In the genomic region with DNA sequence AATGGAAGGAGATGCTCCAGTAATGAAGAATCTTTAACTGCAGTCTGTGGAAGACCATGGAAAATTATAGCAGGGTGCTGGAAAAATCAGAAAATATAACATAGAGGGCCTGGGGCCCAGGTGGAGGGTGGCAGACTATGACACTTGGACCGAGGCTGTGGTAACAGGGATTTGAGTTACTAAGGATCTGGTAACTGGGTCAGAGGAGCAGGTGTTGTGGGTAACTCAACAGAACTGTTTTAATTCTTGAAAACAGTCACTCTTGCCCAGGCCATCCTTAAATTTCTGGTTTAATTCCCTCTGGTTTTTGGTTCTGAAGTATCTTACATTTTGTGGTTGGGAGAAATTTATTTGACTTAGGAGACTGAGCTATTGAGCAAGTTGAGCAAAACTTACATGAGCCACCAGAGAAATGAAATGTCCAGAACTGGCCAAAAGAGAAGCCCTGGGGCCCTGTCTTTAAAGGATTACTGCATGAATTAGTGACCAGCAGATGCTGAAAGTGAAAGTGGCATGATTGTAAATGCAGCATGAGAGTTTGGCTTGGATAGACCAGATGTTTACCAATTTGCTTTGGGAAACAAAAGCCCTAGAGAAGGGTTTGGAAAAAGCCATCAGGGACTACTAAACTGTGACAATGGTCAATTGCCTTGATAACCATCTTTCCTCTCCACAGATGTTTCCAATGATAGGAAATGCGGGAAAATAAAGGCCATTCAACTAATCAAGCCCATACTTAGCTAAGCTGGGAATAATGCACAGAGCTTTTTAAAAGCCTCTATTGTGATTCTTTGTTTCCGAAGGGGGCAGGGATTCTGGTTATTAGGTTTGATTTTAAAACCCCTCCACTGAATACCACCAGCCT, we compare ENCODE assay signal across 11 cellular contexts.
DNase-seq lines count a peak whose midpoint lies in the region; ATAC-seq and TF ChIP-seq lines count a peak whose summit lies in the region.
"Had no signal": no experiment of that assay in that cellular context is flagged by ENCODE, and none has a peak within 500 bp of the region (broad histone marks: within the 10 kb centered on the region; RNA-seq: fewer than 3 reads in every experiment).

No MANE protein-coding gene starts in this region.

- H4K8ac ChIP-seq in neuronal stem cell (ENCODE audit: low read depth, low read length) = no peak overlapping the region

- no CpG with 5 or more reads among the region's 3 CpGs for WGBS in neuronal stem cell (ENCODE audit: extremely low coverage in 2 of 2, insufficient read length in 2 of 2, insufficient replicate concordance in 1 of 2), 2 donors

- H3K9me3 ChIP-seq in MM.1S (replicated peaks; ENCODE audit: insufficient read depth, low read length) = no peaks in the 10 kb centered on the region
- H3K9me3 ChIP-seq in fibroblast of lung (ENCODE audit: control insufficient read depth, insufficient read depth, low read depth, low read length) = no peaks in the 10 kb centered on the region
- no peaks in the 10 kb centered on the region for H3K9me3 ChIP-seq in neuronal stem cell (replicated peaks in 1 of 2; ENCODE audit: control insufficient read depth in 2 of 2, insufficient read depth in 1 of 2, low read depth in 1 of 2, low read length in 2 of 2)

- H3K27me3 ChIP-seq in MM.1S (replicated peaks; ENCODE audit: insufficient read depth, low read length) (no peaks in the 10 kb centered on the region), fibroblast of lung (ENCODE audit: control insufficient read depth, insufficient read depth, low read length) (no peaks in the 10 kb centered on the region), neuronal stem cell (ENCODE audit: control insufficient read depth in 3 of 3, insufficient read depth in 3 of 3, low read depth in 1 of 3, low read length in 3 of 3) (no peaks in the 10 kb centered on the region)

- no peak for ATAC-seq in HG02981 (IDR thresholded peaks at IDR 0.05; ENCODE audit: unreplicated experiment)
- ATAC-seq: stimulated activated memory B cell treated with anti-CD40 and anti-IgM and Interleukin-4, amounts not matched to agents 10 μg/mL and 1 μg/mL and 100 μg/mL, for 72 hours had no signal

- H2BK120ac ChIP-seq in neuronal stem cell (ENCODE audit: low read depth, low read length) = no peak overlapping the region

- no peak overlapping the region for H2BK15ac ChIP-seq in neuronal stem cell (ENCODE audit: low read length)

- H4K20me1 ChIP-seq in MM.1S (ENCODE audit: insufficient read depth, low read length) = no peaks in the 10 kb centered on the region
- H4K20me1 ChIP-seq in fibroblast of lung (ENCODE audit: control insufficient read depth, extremely low read depth, insufficient read depth, low read length) = no peaks in the 10 kb centered on the region

- H3K4me3 ChIP-seq in MM.1S (ENCODE audit: low read length) = no peak overlapping the region
- H3K4me3 ChIP-seq in fibroblast of lung (replicated peaks in 1 of 4; ENCODE audit: control extremely low read depth in 1 of 4, insufficient read depth in 1 of 4, low read depth in 3 of 4, low read length in 4 of 4) = no peak overlapping the region
- no peak overlapping the region for H3K4me3 ChIP-seq in neuronal stem cell (ENCODE audit: low read length in 2 of 2)

- no peaks in the 10 kb centered on the region for H3K79me2 ChIP-seq in MM.1S (ENCODE audit: low read length)
- H3K79me2 ChIP-seq in fibroblast of lung (ENCODE audit: control insufficient read depth, insufficient read depth, low read length) = no peaks in the 10 kb centered on the region

- H3K27ac ChIP-seq in MM.1S (ENCODE audit: low read length) (no peak overlapping the region), fibroblast of lung (ENCODE audit: insufficient read depth, low read length) (no peak overlapping the region), neuronal stem cell (replicated peaks; ENCODE audit: low read length) (no peak overlapping the region)

- no peak overlapping the region for H2BK5ac ChIP-seq in neuronal stem cell (ENCODE audit: low read length)

- H3K18ac ChIP-seq in neuronal stem cell (ENCODE audit: low read length) = no peak overlapping the region

- no peaks in the 10 kb centered on the region for H3K79me1 ChIP-seq in neuronal stem cell (ENCODE audit: low read depth, low read length)

- no peaks in the 10 kb centered on the region for H3F3A ChIP-seq in MM.1S (ENCODE audit: insufficient read depth, low read length)

- no peak overlapping the region for H3K14ac ChIP-seq in neuronal stem cell (ENCODE audit: low read length)

- H3K4ac ChIP-seq in neuronal stem cell (ENCODE audit: low read length) = no peak overlapping the region

- no peak overlapping the region for H4K91ac ChIP-seq in neuronal stem cell (ENCODE audit: low read depth, low read length, poor library complexity)

- H3K23ac ChIP-seq in neuronal stem cell (ENCODE audit: low read depth, low read length, poor library complexity) = no peak overlapping the region

- H3K4me1 ChIP-seq in MM.1S (ENCODE audit: low read length) (no peaks in the 10 kb centered on the region), fibroblast of lung (ENCODE audit: control insufficient read depth, extremely low read depth, insufficient read depth, low read length) (peaks cover 14% of the 10 kb centered on the region), neuronal stem cell (ENCODE audit: control insufficient read depth in 2 of 2, insufficient read depth in 1 of 2, low read depth in 1 of 2, low read length in 2 of 2) (peaks cover 4 to 5% of the 10 kb centered on the region in 2 donors)

- H2AFZ ChIP-seq in MM.1S (ENCODE audit: low read length) = no peak overlapping the region
- H2AFZ ChIP-seq in fibroblast of lung (ENCODE audit: low read length) = no peak overlapping the region
- peak overlapping the region; percentile 25 for H2AFZ ChIP-seq in neuronal stem cell (ENCODE audit: low read length)

- no peaks in the 10 kb centered on the region for H3K9me2 ChIP-seq in MM.1S (replicated peaks; ENCODE audit: insufficient read depth, low read length)

- TF ChIP-seq CTCF in MM.1S (IDR thresholded peaks at IDR 0.05; ENCODE audit: low read length) = no peak
- no peak for TF ChIP-seq CTCF in fibroblast of lung (conservative IDR thresholded peaks at IDR 0.05 in 1 of 2, IDR thresholded peaks at IDR 0.05 in 1 of 2; ENCODE audit: low read depth in 1 of 2, low read length in 2 of 2)

- no peak overlapping the region for H2BK12ac ChIP-seq in neuronal stem cell (ENCODE audit: low read length)

- H3K9ac ChIP-seq in MM.1S (ENCODE audit: low read length) (no peak overlapping the region), fibroblast of lung (ENCODE audit: insufficient read depth, low read length) (no peak overlapping the region), neuronal stem cell (ENCODE audit: low read depth, low read length, poor library complexity) (no peak overlapping the region)

- no peak overlapping the region for H3K4me2 ChIP-seq in MM.1S (ENCODE audit: low read depth, low read length)
- peak overlapping the region; percentile 15 for H3K4me2 ChIP-seq in fibroblast of lung (ENCODE audit: extremely low read depth, insufficient read depth, low read length)
- H3K4me2 ChIP-seq in neuronal stem cell (ENCODE audit: insufficient read depth, low read length, poor library complexity, severe bottlenecking) = no peak overlapping the region

- DNase-seq in AG08395 (ENCODE audit: low spot score) = peak; percentile 60
- peak; percentile 10 for DNase-seq in MM.1S
- peak; percentile 46 to 66 for DNase-seq in fibroblast of lung (ENCODE audit: low read depth in 2 of 2)
- DNase-seq in neuronal stem cell (ENCODE audit: low spot score) = no peak
- DNase-seq in ureter (ENCODE audit: low spot score) = no peak
- DNase-seq in NCI-H2171 treated with DMSO at 0.1 percent for 48 hours (lab: John Stamatoyannopoulos, UW) = no peak
- DNase-seq in NCI-H2081 (lab: John Stamatoyannopoulos, UW) = no peak
- DNase-seq: cerebellar nuclear complex, NCI-H446 had no signal

- no peaks in the 10 kb centered on the region for H3K36me3 ChIP-seq in MM.1S (replicated peaks; ENCODE audit: insufficient read depth, low read length)
- H3K36me3 ChIP-seq in fibroblast of lung (ENCODE audit: control insufficient read depth, insufficient read depth, low read length) = no peaks in the 10 kb centered on the region
- no peaks in the 10 kb centered on the region for H3K36me3 ChIP-seq in neuronal stem cell (replicated peaks in 1 of 2; ENCODE audit: control insufficient read depth in 2 of 2, insufficient read depth in 2 of 2, low read length in 2 of 2)

- H2AK5ac ChIP-seq in neuronal stem cell (ENCODE audit: low read depth, low read length) = no peak overlapping the region

Comparison
In these comparisons a context has a peak if more than half of its experiments do, and no peak if none do; other contexts are left out.
1. DNase-seq: peak in AG08395 (single experiment), MM.1S (single experiment) and fibroblast of lung (2 of 2); none in neuronal stem cell (single experiment), ureter (single experiment), NCI-H2171 treated with DMSO at 0.1 percent for 48 hours (single experiment) and NCI-H2081 (0 of 2).